9 cellular contexts compared by ENCODE assay signal in genomic region chr12:11727133-11727664, GRCh38.
DNase-seq lines count a peak whose midpoint lies in the region; ATAC-seq, FAIRE-seq and TF ChIP-seq lines count a peak whose summit lies in the region.
"Had no signal": no experiment of that assay in that cellular context is flagged by ENCODE, and none has a peak within 500 bp of the region (broad histone marks: within the 10 kb centered on the region; RNA-seq: fewer than 3 reads in every experiment).

No MANE protein-coding gene starts in this region.

- no peaks in the 10 kb centered on the region for H3K27me3 ChIP-seq in DND-41 (ENCODE audit: insufficient read depth, low read length, poor library complexity)

- no peaks in the 10 kb centered on the region for H3K9me3 ChIP-seq in DND-41 (ENCODE audit: insufficient read depth, low read length, severe bottlenecking)

- no peaks in the 10 kb centered on the region for H3K9me3 Mint-ChIP-seq in T-helper 1 cell treated with Interleukin-12 subunit alpha and Interleukin-12 subunit beta and Interleukin-4 antibody, amounts not matched to agents 30 μg/mL and 1 μg/mL, for 36 hours
- H3K9me3 Mint-ChIP-seq in activated naive CD8-positive, alpha-beta T cell (ENCODE audit: low read depth), result no peaks in the 10 kb centered on the region

- peak overlapping the region; percentile 40; the same call in 1 of the 2 replicates for H3K27ac ChIP-seq in DND-41 (ENCODE audit: low read length)

- H3K4me2 ChIP-seq in DND-41 (ENCODE audit: insufficient read depth, low read length), result peak overlapping the region; percentile 26; the same call in 1 of the 2 replicates

- peak overlapping the region; percentile 32 for H3K4me3 Mint-ChIP-seq in T-helper 1 cell treated with Interleukin-12 subunit alpha and Interleukin-12 subunit beta and Interleukin-4 antibody, amounts not matched to agents 30 μg/mL and 1 μg/mL, for 36 hours
- H3K4me3 Mint-ChIP-seq in activated naive CD8-positive, alpha-beta T cell, result peak overlapping the region; percentile 61

- no peak overlapping the region for H3K9ac ChIP-seq in DND-41 (ENCODE audit: low read depth, low read length)

- H3K4me1 Mint-ChIP-seq in T-helper 1 cell treated with Interleukin-12 subunit alpha and Interleukin-12 subunit beta and Interleukin-4 antibody, amounts not matched to agents 30 μg/mL and 1 μg/mL, for 36 hours (ENCODE audit: low read depth), result peaks cover 75% of the 10 kb centered on the region
- H3K4me1 Mint-ChIP-seq in activated naive CD8-positive, alpha-beta T cell (ENCODE audit: low read depth), result peaks cover 61% of the 10 kb centered on the region

- peak overlapping the region; percentile 78 for H3K27ac Mint-ChIP-seq in T-helper 1 cell treated with Interleukin-12 subunit alpha and Interleukin-12 subunit beta and Interleukin-4 antibody, amounts not matched to agents 30 μg/mL and 1 μg/mL, for 36 hours
- peak overlapping the region; percentile 88 for H3K27ac Mint-ChIP-seq in activated naive CD8-positive, alpha-beta T cell

- ATAC-seq in DND-41 (ENCODE audit: insufficient read depth, low read depth) (peak; percentile 97), HG02938 (IDR thresholded peaks at IDR 0.05; ENCODE audit: unreplicated experiment) (no peak)

- peaks cover 94% of the 10 kb centered on the region for H3K79me2 ChIP-seq in DND-41 (ENCODE audit: insufficient read depth, low read length)

- no peaks in the 10 kb centered on the region for H3K27me3 Mint-ChIP-seq in T-helper 1 cell treated with Interleukin-12 subunit alpha and Interleukin-12 subunit beta and Interleukin-4 antibody, amounts not matched to agents 30 μg/mL and 1 μg/mL, for 36 hours (ENCODE audit: low read depth)
- no peaks in the 10 kb centered on the region for H3K27me3 Mint-ChIP-seq in activated naive CD8-positive, alpha-beta T cell

- peaks cover 14% of the 10 kb centered on the region for H3K36me3 ChIP-seq in DND-41 (ENCODE audit: insufficient read depth, low read length)

- FAIRE-seq in D721Med (lab: Jason Lieb, UNC), result no peak

- DNase-seq in DND-41, result peak; percentile 85
- peak; percentile 46 to 55 (median 54) for DNase-seq in stimulated activated CD4-positive, alpha-beta T cell treated with anti-CD3 and anti-CD28 coated beads, Interleukin-12 subunit alpha, Interleukin-12 subunit beta, amount 100 ng/mL, for 48 hours (ENCODE audit: low read depth in 2 of 3, low spot score in 1 of 3)
- no peak for DNase-seq in RPMI8226
- DNase-seq in middle frontal gyrus (ENCODE audit: extremely low spot score, low spot score), result no peak
- DNase-seq in D721Med (ENCODE audit: insufficient read length, low spot score), result no peak
- DNase-seq: DMS 273 treated with DMSO at 0.1 percent for 48 hours had no signal

- no peak overlapping the region for H2AFZ ChIP-seq in DND-41 (ENCODE audit: low read depth, low read length)

- peaks cover 77% of the 10 kb centered on the region for H4K20me1 ChIP-seq in DND-41 (ENCODE audit: insufficient read depth, low read length)

- peaks cover 35% of the 10 kb centered on the region for H3K36me3 Mint-ChIP-seq in T-helper 1 cell treated with Interleukin-12 subunit alpha and Interleukin-12 subunit beta and Interleukin-4 antibody, amounts not matched to agents 30 μg/mL and 1 μg/mL, for 36 hours (ENCODE audit: low read depth)
- peaks cover 6% of the 10 kb centered on the region for H3K36me3 Mint-ChIP-seq in activated naive CD8-positive, alpha-beta T cell

- TF ChIP-seq CTCF in DND-41 (IDR thresholded peaks at IDR 0.05; ENCODE audit: borderline replicate concordance, extremely low read depth, low read length, poor library complexity, severe bottlenecking), result peak; percentile 24
- no peak for TF ChIP-seq CTCF in D721Med (IDR thresholded peaks at IDR 0.05; ENCODE audit: insufficient read depth, missing control alignments)

- no peak overlapping the region for H3K4me3 ChIP-seq in DND-41 (ENCODE audit: low read depth in 1 of 2, low read length in 2 of 2)

- H3K4me1 ChIP-seq in DND-41 (ENCODE audit: insufficient read depth, low read length), result peaks cover 52% of the 10 kb centered on the region

Comparison
In these comparisons a context has a peak if more than half of its experiments do, and no peak if none do; other contexts are left out.
1. DNase-seq: peak in DND-41 (single experiment) and stimulated activated CD4-positive, alpha-beta T cell treated with anti-CD3 and anti-CD28 coated beads, Interleukin-12 subunit alpha, Interleukin-12 subunit beta, amount 100 ng/mL, for 48 hours (3 of 3); none in RPMI8226 (single experiment), middle frontal gyrus (single experiment) and D721Med (single experiment).